10 cellular contexts compared by ENCODE assay signal in the genomic region with DNA sequence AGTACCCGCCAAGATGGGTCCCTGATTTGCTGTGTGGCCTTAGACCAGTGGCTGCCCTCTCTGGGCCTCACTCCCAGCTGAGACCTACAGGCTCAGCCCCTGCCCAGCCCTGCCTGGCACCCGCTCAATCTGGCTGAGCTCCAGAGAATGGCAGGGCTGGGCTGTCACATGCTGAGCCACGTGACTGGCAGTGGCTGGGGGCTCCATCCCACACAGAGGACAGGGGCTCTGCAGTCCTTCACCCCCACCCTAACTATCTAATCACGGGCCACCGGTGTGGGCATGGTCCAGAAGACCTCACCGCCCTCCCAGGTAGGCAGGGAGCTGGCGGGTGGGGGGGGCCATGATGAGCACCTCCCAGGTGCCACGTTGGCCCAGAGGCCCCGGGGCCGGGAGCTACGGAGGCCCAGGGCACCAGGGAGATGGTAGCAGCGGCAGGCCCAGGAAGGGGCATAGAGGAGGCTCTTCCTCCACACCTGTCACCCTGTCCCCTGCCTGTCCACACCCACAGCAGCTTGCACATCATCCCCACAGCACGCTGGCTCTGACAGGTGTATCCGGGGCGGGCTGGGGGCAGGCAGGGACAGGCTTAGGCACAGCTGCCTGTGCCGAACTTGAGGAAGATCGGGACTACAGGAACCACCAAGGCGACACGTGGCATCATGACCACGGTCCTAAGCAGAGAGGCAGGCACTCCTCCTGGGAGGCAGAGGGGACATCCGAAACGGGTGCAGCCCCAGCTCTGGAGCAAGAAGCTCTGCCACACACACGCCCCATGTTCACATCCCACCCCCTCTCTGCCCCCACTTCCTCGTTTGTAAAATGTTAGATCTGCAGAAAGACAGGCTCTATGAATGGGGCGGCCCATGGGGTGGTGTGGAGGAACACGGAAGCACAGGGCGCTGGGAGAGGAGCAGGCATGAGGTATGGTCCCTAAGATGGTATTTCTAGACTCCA. TPM values are rescaled to one million over a fixed set of nuclear protein-coding genes. Genes with fewer than 3 reads are reported as not detected.
DNase-seq lines count a peak whose midpoint lies in the region; ATAC-seq and TF ChIP-seq lines count a peak whose summit lies in the region.
"Had no signal": no experiment of that assay in that cellular context is flagged by ENCODE, and none has a peak within 500 bp of the region (broad histone marks: within the 10 kb centered on the region; RNA-seq: fewer than 3 reads in every experiment).

No MANE protein-coding gene starts in this region.

- intact Hi-C loops in HCT116 (cut with micrococcal nuclease) = no loop called here

- RAD21 ChIA-PET in HCT116 (lab: Charles Lee; ENCODE audit: low non-redundant PET in 1 of 2, low total read pairs in 2 of 2, uncharacterized antibody in 2 of 2, unreplicated experiment in 2 of 2) = interaction anchor here in 1 of 2 experiments (0.6 kb wide), 1 partner anchor 20 kb away, joined by 3 read pairs; no protein-coding TSS in a partner anchor

- no peak overlapping the region for H2AFZ ChIP-seq in HCT116 (ENCODE audit: low read depth, low read length, poor library complexity, severe bottlenecking)

- H3K79me2 ChIP-seq in HCT116 (ENCODE audit: insufficient read depth, low read length) = 0 out of 2 replicates have a peak, but pooled peaks cover 16% of the 10 kb centered on the region
- H3K79me2 ChIP-seq: parathyroid adenoma had no signal

- H3K9me3 ChIP-seq in HCT116 (ENCODE audit: control insufficient read depth in 1 of 2, insufficient read depth in 1 of 2, low read depth in 1 of 2, low read length in 2 of 2) = no peaks in the 10 kb centered on the region

- POLR2A ChIA-PET in HCT116 (lab: Charles Lee) = no interaction called here

- TF ChIP-seq CTCF in HCT116 (IDR thresholded peaks at IDR 0.05 in 2 of 3, conservative IDR thresholded peaks at IDR 0.05 in 1 of 3; ENCODE audit: borderline replicate concordance in 1 of 3, insufficient read depth in 1 of 3, low read depth in 2 of 3, low read length in 2 of 3) = no peak

- H3K27me3 ChIP-seq in HCT116 (ENCODE audit: insufficient read depth, low read length) = no peaks in the 10 kb centered on the region

- no TSS peak for BruUV-seq in HCT116 (replicated peaks; lab: Mats Ljungman, UMichigan)

- H3K9ac ChIP-seq in HCT116 (ENCODE audit: low read length) = peak overlapping the region; percentile 86
- H3K9ac ChIP-seq: parathyroid adenoma had no signal

- H3K4me3 ChIP-seq in HCT116 (replicated peaks in 1 of 2; ENCODE audit: low read depth in 1 of 2, low read length in 2 of 2) = no peak overlapping the region
- no peak overlapping the region for H3K4me3 ChIP-seq in skin epidermis

- H3K36me3 ChIP-seq in HCT116 (ENCODE audit: control insufficient read depth in 1 of 2, insufficient read depth in 2 of 2, low read length in 2 of 2) = no peaks in the 10 kb centered on the region

- peaks cover 58 to 76% of the 10 kb centered on the region in 2 experiments for H3K4me1 ChIP-seq in HCT116 (ENCODE audit: control insufficient read depth in 1 of 2, insufficient read depth in 2 of 2, low read length in 2 of 2)
- H3K4me1 ChIP-seq: parathyroid adenoma had no signal

- H3K27ac ChIP-seq in HCT116 (ENCODE audit: low read depth, low read length) = peak overlapping the region; percentile 96
- peak overlapping the region; percentile 68 for H3K27ac ChIP-seq in epithelial cell of prostate
- H3K27ac ChIP-seq in skin epidermis = peak overlapping the region in 12 of 21 experiments; percentile 3 to 89 (median 50)
- H3K27ac ChIP-seq: parathyroid adenoma had no signal

- H4K20me1 ChIP-seq in HCT116 (ENCODE audit: insufficient read depth) = no peaks in the 10 kb centered on the region

- CTCF ChIA-PET in HCT116 (lab: Charles Lee) = interaction anchor here (1.6 to 2.1 kb wide), 2 partner anchors 12 to 203 kb away, joined by 4 to 9 read pairs; no protein-coding TSS in a partner anchor

- ATAC-seq in HCT116 = no peak
- no peak for ATAC-seq in HG02938 (IDR thresholded peaks at IDR 0.05; ENCODE audit: unreplicated experiment)

- H3K9me2 ChIP-seq in HCT116 (ENCODE audit: insufficient read depth) = no peaks in the 10 kb centered on the region

- TF ChIP-seq RAD21 in HCT116 (IDR thresholded peaks at IDR 0.05; ENCODE audit: low read depth) = no peak

- DNase-seq in HCT116 (ENCODE audit: low read depth, low spot score) (no peak), NCI-H774 (lab: John Stamatoyannopoulos, UW) (peak; percentile 34), epithelial cell of prostate (ENCODE audit: low read depth, low spot score) (no peak), GM03348 (ENCODE audit: low spot score) (no peak), NCI-H128 (lab: John Stamatoyannopoulos, UW; ENCODE audit: unreplicated experiment) (no peak), NCI-H2196 (lab: John Stamatoyannopoulos, UW; ENCODE audit: unreplicated experiment) (no peak)
- DNase-seq: activated CD4-positive, alpha-beta T cell treated with anti-CD3 and anti-CD28 coated beads for 1 hour had no signal

- peak overlapping the region; percentile 97 for H3K4me2 ChIP-seq in HCT116 (ENCODE audit: low read length)

- no peak for TF ChIP-seq POLR2A in HCT116 (IDR thresholded peaks at IDR 0.05; ENCODE audit: borderline replicate concordance, extremely low read depth, insufficient read depth, insufficient read length)

TF ChIP-seq in HCT116, 20 proteins besides CTCF, POLR2A, EP300 and RAD21:
- TF ChIP-seq TCF7L2 (IDR thresholded peaks at IDR 0.05; ENCODE audit: borderline replicate concordance, extremely low read depth, insufficient read depth, insufficient read length) = no peak
- no peak for TF ChIP-seq EZH2phosphoT487 (IDR thresholded peaks at IDR 0.05; ENCODE audit: borderline replicate concordance)
- TF ChIP-seq ELF1 (IDR thresholded peaks at IDR 0.05; ENCODE audit: borderline replicate concordance, low read depth) = no peak
- no peak for TF ChIP-seq REST (IDR thresholded peaks at IDR 0.05; ENCODE audit: low read depth)
- no peak for TF ChIP-seq YY1 (IDR thresholded peaks at IDR 0.05; ENCODE audit: extremely low read depth, insufficient replicate concordance, low read depth, low read length)
- TF ChIP-seq JUND (IDR thresholded peaks at IDR 0.05) = no peak
- no peak for TF ChIP-seq EZH2 (IDR thresholded peaks at IDR 0.05)
- TF ChIP-seq ZFX (IDR thresholded peaks at IDR 0.05) = no peak; the same call in 1 of the 2 replicates
- TF ChIP-seq, protein P1, sequence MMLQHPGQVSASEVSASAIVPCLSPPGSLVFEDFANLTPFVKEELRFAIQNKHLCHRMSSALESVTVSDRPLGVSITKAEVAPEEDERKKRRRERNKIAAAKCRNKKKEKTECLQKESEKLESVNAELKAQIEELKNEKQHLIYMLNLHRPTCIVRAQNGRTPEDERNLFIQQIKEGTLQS (IDR thresholded peaks at IDR 0.05) = no peak
- TF ChIP-seq SP1 (IDR thresholded peaks at IDR 0.05; ENCODE audit: low read depth) = no peak
- no peak for TF ChIP-seq SRF (IDR thresholded peaks at IDR 0.05; ENCODE audit: low read depth)
- TF ChIP-seq SIN3A (IDR thresholded peaks at IDR 0.05; ENCODE audit: low read depth) = no peak
- no peak for TF ChIP-seq POLR2AphosphoS5 (IDR thresholded peaks at IDR 0.05; ENCODE audit: low read depth, low read length)

RNA-seq across cellular contexts. Expression of gene ALDH3B1, which starts 1.5 kb away (rescaled TPM):
- total RNA-seq in HCT116 (2021; ENCODE audit: unreplicated experiment) = 25.5 TPM
- 28.9 and 39.8 TPM in 2 replicates for polyA plus RNA-seq in HCT116 (2012)

RNA-seq across cellular contexts. Expression of gene UNC93B1, which starts 4.8 kb away (rescaled TPM):
- 72.9 TPM for total RNA-seq in HCT116 (2021; ENCODE audit: unreplicated experiment)
- 55.1 and 67.6 TPM in 2 replicates for polyA plus RNA-seq in HCT116 (2012)

RNA-seq across cellular contexts. Expression of gene NDUFS8, which starts 21.8 kb away (rescaled TPM):
- total RNA-seq in HCT116 (2021; ENCODE audit: unreplicated experiment) = 189 TPM
- polyA plus RNA-seq in HCT116 (2012) = 245 and 268 TPM in 2 replicates

RNA-seq across cellular contexts. Expression of gene TCIRG1, which starts 30.2 kb away (rescaled TPM):
- total RNA-seq in HCT116 (2021; ENCODE audit: unreplicated experiment) = 101 TPM
- 88.7 and 97.2 TPM in 2 replicates for polyA plus RNA-seq in HCT116 (2012)
